In genomic region chr5:95970359-95970704, GRCh38 we compare ENCODE assay signal across 17 cellular contexts. TPM values are rescaled to one million over a fixed set of nuclear protein-coding genes. Genes with fewer than 3 reads are reported as not detected.
DNase-seq lines count a peak whose midpoint lies in the region; ATAC-seq, FAIRE-seq and TF ChIP-seq lines count a peak whose summit lies in the region.
"Had no signal": no experiment of that assay in that cellular context is flagged by ENCODE, and none has a peak within 500 bp of the region (broad histone marks: within the 10 kb centered on the region; RNA-seq: fewer than 3 reads in every experiment).

No MANE protein-coding gene starts in this region.

- peak overlapping the region in 2 of 3 experiments; percentile 9 to 32; a peak in 1 of 6 replicates for H3K4me3 ChIP-seq in HepG2 (replicated peaks in 1 of 3; ENCODE audit: insufficient read depth in 1 of 3, low read depth in 2 of 3, low read length in 3 of 3)
- no peak overlapping the region for H3K4me3 ChIP-seq in right lobe of liver
- peak overlapping the region; percentile 32 for H3K4me3 ChIP-seq in endodermal cell (ENCODE audit: low read length)
- no peak overlapping the region for H3K4me3 ChIP-seq in small intestine (ENCODE audit: low read depth in 1 of 2, low read length in 2 of 2)
- H3K4me3 ChIP-seq: BLaER1 had no signal

- H3K4me3 Mint-ChIP-seq in endodermal cell (no peak overlapping the region), type B pancreatic cell (no peak overlapping the region), glutamatergic neuron (ENCODE audit: unreplicated experiment) (no peak overlapping the region)
- H3K4me3 Mint-ChIP-seq: CD14-positive monocyte; CD4-positive, alpha-beta memory T cell had no signal

- peaks cover 18% of the 10 kb centered on the region for H3K4me1 Mint-ChIP-seq in endodermal cell
- H3K4me1 Mint-ChIP-seq in type B pancreatic cell (ENCODE audit: unreplicated experiment): no peaks in the 10 kb centered on the region
- H3K4me1 Mint-ChIP-seq in glutamatergic neuron (ENCODE audit: low read depth, unreplicated experiment): peaks cover 5% of the 10 kb centered on the region
- H3K4me1 Mint-ChIP-seq: CD14-positive monocyte; CD4-positive, alpha-beta memory T cell had no signal

- H3K79me2 ChIP-seq in HepG2 (ENCODE audit: insufficient read depth, low read length): peaks cover 25% of the 10 kb centered on the region

- peak overlapping the region; percentile 63 for H3K27ac ChIP-seq in HepG2 (ENCODE audit: extremely low read length, insufficient read depth, low read length)
- peak overlapping the region in 1 of 3 donors; percentile 10 for H3K27ac ChIP-seq in right lobe of liver
- H3K27ac ChIP-seq in endodermal cell (ENCODE audit: low read depth, low read length): no peak overlapping the region
- no peak overlapping the region for H3K27ac ChIP-seq in small intestine (ENCODE audit: low read depth in 1 of 2, low read length in 1 of 2)
- H3K27ac ChIP-seq: 22Rv1, BLaER1 had no signal

- H3K9me3 ChIP-seq in HepG2 (ENCODE audit: low read length): no peaks in the 10 kb centered on the region
- H3K9me3 ChIP-seq in right lobe of liver: no peaks in the 10 kb centered on the region
- H3K9me3 ChIP-seq in endodermal cell (ENCODE audit: control insufficient read depth, low read length): peaks cover 6% of the 10 kb centered on the region
- H3K9me3 ChIP-seq in small intestine (ENCODE audit: control insufficient read depth, low read depth): no peaks in the 10 kb centered on the region
- H3K9me3 ChIP-seq: BLaER1 had no signal

- H3K36me3 Mint-ChIP-seq in endodermal cell (ENCODE audit: low read depth): no peaks in the 10 kb centered on the region
- no peaks in the 10 kb centered on the region for H3K36me3 Mint-ChIP-seq in type B pancreatic cell
- no peaks in the 10 kb centered on the region for H3K36me3 Mint-ChIP-seq in glutamatergic neuron (ENCODE audit: unreplicated experiment)
- H3K36me3 Mint-ChIP-seq: CD14-positive monocyte; CD4-positive, alpha-beta memory T cell had no signal

- FAIRE-seq in HepG2 (lab: Jason Lieb, UNC) (no peak), small intestine (lab: Jason Lieb, UNC) (no peak)

- no peaks in the 10 kb centered on the region for H4K20me1 ChIP-seq in HepG2 (ENCODE audit: insufficient read depth, low read length)
- H4K20me1 ChIP-seq: BLaER1 had no signal

- peak overlapping the region; percentile 63 for H3K4me2 ChIP-seq in HepG2 (ENCODE audit: low read depth, low read length)
- H3K4me2 ChIP-seq: BLaER1 had no signal

- no peak for TF ChIP-seq POLR2A in HepG2 (IDR thresholded peaks at IDR 0.05; ENCODE audit: insufficient read depth in 1 of 2, low read depth in 2 of 2, low read length in 2 of 2)
- no peak for TF ChIP-seq POLR2A in right lobe of liver (IDR thresholded peaks at IDR 0.05)

- WGBS in HepG2 (ENCODE audit: low lambda C conversion rate): 7% methylated on average over 1 of the region's 1 CpG
- 30% methylated on average over 1 of the region's 1 CpG for WGBS in right lobe of liver (ENCODE audit: insufficient coverage, low coverage, low lambda C conversion rate, missing lambda C conversion rate)
- WGBS in endodermal cell (ENCODE audit: insufficient coverage in 1 of 2, insufficient read length in 1 of 2), 2 experiments: 88% methylated on average over 1 of the region's 1 CpG; no CpG with 5 or more reads in 1 of the 2 experiments
- WGBS in small intestine, 3 donors: 24 to 67% (median 47%) methylated on average over 1 of the region's 1 CpG

- TF ChIP-seq EP300 in HepG2 (IDR thresholded peaks at IDR 0.05; ENCODE audit: low read depth in 2 of 2, low read length in 2 of 2) (no peak), HepG2 (CRISPR knock-in tag; IDR thresholded peaks at IDR 0.05; ENCODE audit: borderline replicate concordance) (no peak; the same call in 1 of the 2 replicates)

- H3K4me1 ChIP-seq in HepG2 (ENCODE audit: insufficient read depth, low read length) (peaks cover 61% of the 10 kb centered on the region), right lobe of liver (peaks cover 0 to 23% (median 6%) of the 10 kb centered on the region in 4 donors), endodermal cell (ENCODE audit: control insufficient read depth, insufficient read depth, low read length) (peaks cover 9% of the 10 kb centered on the region), small intestine (ENCODE audit: control insufficient read depth in 2 of 2, insufficient read depth in 1 of 2, low read depth in 1 of 2, low read length in 1 of 2) (no peaks in the 10 kb centered on the region)
- H3K4me1 ChIP-seq: BLaER1 had no signal

- H3K27me3 Mint-ChIP-seq in endodermal cell (ENCODE audit: insufficient read depth) (no peaks in the 10 kb centered on the region), type B pancreatic cell (peaks cover 3% of the 10 kb centered on the region), glutamatergic neuron (ENCODE audit: unreplicated experiment) (peaks cover 2% of the 10 kb centered on the region)

- no peak for TF ChIP-seq RAD21 in HepG2 (CRISPR knock-in tag; IDR thresholded peaks at IDR 0.05)

- H3K36me3 ChIP-seq in HepG2 (replicated peaks in 1 of 2; ENCODE audit: control insufficient read depth in 1 of 2, insufficient read depth in 2 of 2, low read length in 2 of 2) (no peaks in the 10 kb centered on the region), right lobe of liver (no peaks in the 10 kb centered on the region), endodermal cell (ENCODE audit: control insufficient read depth, insufficient read depth, low read length) (no peaks in the 10 kb centered on the region), small intestine (ENCODE audit: control insufficient read depth in 2 of 2, insufficient read depth in 2 of 2, low read length in 2 of 2) (no peaks in the 10 kb centered on the region)
- H3K36me3 ChIP-seq: BLaER1 had no signal

- H3K27me3 ChIP-seq in HepG2 (ENCODE audit: control insufficient read depth in 1 of 2, insufficient read depth in 2 of 2, low read length in 2 of 2) (no peaks in the 10 kb centered on the region), right lobe of liver (no peaks in the 10 kb centered on the region), endodermal cell (ENCODE audit: control insufficient read depth, insufficient read depth, low read length, poor library complexity, severe bottlenecking) (no peaks in the 10 kb centered on the region), small intestine (ENCODE audit: control insufficient read depth in 2 of 2, insufficient read depth in 2 of 2, low read length in 2 of 2) (no peaks in the 10 kb centered on the region)
- H3K27me3 ChIP-seq: BLaER1 had no signal

- H3K27ac Mint-ChIP-seq in endodermal cell (no peak overlapping the region), type B pancreatic cell (no peak overlapping the region), glutamatergic neuron (ENCODE audit: unreplicated experiment) (no peak overlapping the region)
- H3K27ac Mint-ChIP-seq: CD4-positive, alpha-beta memory T cell had no signal

- no TSS peak for BruUV-seq in HepG2 (replicated peaks; lab: Mats Ljungman, UMichigan)

- H3K9ac ChIP-seq in HepG2 (ENCODE audit: insufficient read depth, low read depth, low read length): no peak overlapping the region; the same call in 1 of the 2 replicates
- H3K9ac ChIP-seq in endodermal cell (ENCODE audit: extremely low read depth, low read length, poor library complexity, severe bottlenecking): no peak overlapping the region
- H3K9ac ChIP-seq: BLaER1 had no signal

- in situ Hi-C loops in HepG2 (cut with HindIII; ENCODE audit: extremely low pct_ligation_motif_present, low pct_unique_long_range_greater_than_20kb): no loop called here

- POLR2A ChIA-PET in HepG2 (lab: Yijun Ruan, JAX): interaction anchor here (4.0 kb wide), 1 partner anchor 16 kb away, joined by 27 read pairs; no protein-coding TSS in a partner anchor

- CTCF ChIA-PET in HepG2 (lab: Yijun Ruan, JAX; ENCODE audit: low intra/inter-chr PET ratio, low total read pairs): no interaction called here

- H3K9me3 Mint-ChIP-seq in endodermal cell (no peaks in the 10 kb centered on the region), type B pancreatic cell (no peaks in the 10 kb centered on the region), glutamatergic neuron (ENCODE audit: unreplicated experiment) (no peaks in the 10 kb centered on the region)

- DNase-seq in HepG2 (ENCODE audit: low spot score) (no peak), right lobe of liver (no peak), endodermal cell (no peak), small intestine (peak; percentile 56), type B pancreatic cell (ENCODE audit: extremely low spot score, unreplicated experiment) (no peak), glutamatergic neuron (no peak)
- no peak for DNase-seq in effector CD4-positive, alpha-beta T cell
- DNase-seq: CD4-positive, alpha-beta memory T cell; DMS153; DMS79; GDM1; GOT3; H7 had no signal

- intact Hi-C loops in HepG2 (cut with micrococcal nuclease; ENCODE audit: unreplicated experiment): no loop called here
- intact Hi-C loops in right lobe of liver (cut with DNase I): no loop called here

- ATAC-seq in HepG2 (peak; percentile 35), right lobe of liver (no peak)
- ATAC-seq: HCT116 had no signal

- TF ChIP-seq CTCF in HepG2 (CRISPR knock-in tag; IDR thresholded peaks at IDR 0.05): no peak
- TF ChIP-seq CTCF in right lobe of liver (IDR thresholded peaks at IDR 0.05): no peak
- TF ChIP-seq CTCF in endodermal cell (conservative IDR thresholded peaks at IDR 0.05): no peak
- no peak for TF ChIP-seq CTCF in type B pancreatic cell (conservative IDR thresholded peaks at IDR 0.05)
- TF ChIP-seq CTCF in glutamatergic neuron (IDR thresholded peaks at IDR 0.05; ENCODE audit: partially characterized antibody, unreplicated experiment): no peak

- no peak overlapping the region for H2AFZ ChIP-seq in HepG2 (ENCODE audit: low read length)

RNA-seq across cellular contexts. Expression of gene ELL2, which starts 8.7 kb away (rescaled TPM):
- total RNA-seq in HepG2 (2016; rRNA removed; fragmentation: Illumina TruSeq; extraction: Trizol) (64.5 and 78.9 TPM in 2 replicates), right lobe of liver (10 to 100 TPM; 74.3 to 96.4 (median 84.5) TPM), endodermal cell (10 to 100 TPM; 28.6 to 44.1 TPM), type B pancreatic cell (ENCODE audit: low replicate concordance) (33.9 and 55.3 TPM in 2 replicates), glutamatergic neuron (ENCODE audit: unreplicated experiment) (97.0 TPM)
- total RNA-seq in HepG2 (2016; cell fraction: cytosol; rRNA removed; fragmentation: Illumina TruSeq; extraction: Trizol; ENCODE audit: low read depth): 19.2 and 20.4 TPM in 2 replicates
- 69.3 and 74.8 TPM in 2 replicates for total RNA-seq in HepG2 (2016; cell fraction: insoluble cytoplasmic fraction; rRNA removed; fragmentation: Illumina TruSeq; extraction: Trizol)
- 73.2 and 75.4 TPM in 2 replicates for total RNA-seq in HepG2 (2016; cell fraction: membrane; rRNA removed; fragmentation: Illumina TruSeq; extraction: Trizol)
- 121 and 123 TPM in 2 replicates for total RNA-seq in HepG2 (2016; cell fraction: nucleus; rRNA removed; fragmentation: Illumina TruSeq; extraction: Trizol)
- polyA plus RNA-seq in HepG2 (2011; rRNA removed) (75.7 and 97.1 TPM in 2 replicates), small intestine (10 to 100 TPM in 2 of 3 donors, 1 to 10 TPM in 1; 9.7 to 13.9 (median 10.5) TPM)
- polyA plus RNA-seq in HepG2 (2011; cell fraction: cytosol; rRNA removed): 40.8 and 54.3 TPM in 2 replicates
- polyA plus RNA-seq in HepG2 (2011; cell fraction: nucleus; rRNA removed): 68.9 and 74.9 TPM in 2 replicates
- 87.7 and 101 TPM in 2 replicates for polyA plus RNA-seq in HepG2 (2012)
- polyA plus RNA-seq in HepG2 (2016; cell fraction: cytosol; fragmentation: Illumina TruSeq; extraction: Trizol; ENCODE audit: low read depth): 13.4 and 15.1 TPM in 2 replicates
- 81.1 and 83.2 TPM in 2 replicates for polyA plus RNA-seq in HepG2 (2016; cell fraction: insoluble cytoplasmic fraction; fragmentation: Illumina TruSeq; extraction: Trizol; ENCODE audit: low read depth)
- polyA plus RNA-seq in HepG2 (2016; cell fraction: membrane; fragmentation: Illumina TruSeq; extraction: Trizol; ENCODE audit: low read depth): 49.0 and 50.1 TPM in 2 replicates
- 115 and 124 TPM in 2 replicates for polyA plus RNA-seq in HepG2 (2016; cell fraction: nucleus; fragmentation: Illumina TruSeq; extraction: Trizol; ENCODE audit: insufficient read depth, low read depth)
- polyA minus RNA-seq in HepG2 (2011; rRNA and poly(A)+ RNA removed; ENCODE audit: low replicate concordance): 37.6 and 93.4 TPM in 2 replicates
- polyA minus RNA-seq in HepG2 (2011; cell fraction: cytosol; rRNA and poly(A)+ RNA removed): 82.9 and 96.7 TPM in 2 replicates
- 685 and 799 TPM in 2 replicates for polyA minus RNA-seq in HepG2 (2011; cell fraction: nucleus; rRNA and poly(A)+ RNA removed)
- polyA plus RNA-seq in endodermal cell (2013, experiment 1 of 2): 16.7 TPM
- polyA plus RNA-seq in endodermal cell (2013, experiment 2 of 2): 17.0 TPM

Comparison
In these comparisons a context has a peak if more than half of its experiments do, and no peak if none do; other contexts are left out.
1. H3K4me3 ChIP-seq: peak in HepG2 (2 of 3) and endodermal cell (single experiment); none in right lobe of liver (0 of 3) and small intestine (0 of 2).